In the genomic region with DNA sequence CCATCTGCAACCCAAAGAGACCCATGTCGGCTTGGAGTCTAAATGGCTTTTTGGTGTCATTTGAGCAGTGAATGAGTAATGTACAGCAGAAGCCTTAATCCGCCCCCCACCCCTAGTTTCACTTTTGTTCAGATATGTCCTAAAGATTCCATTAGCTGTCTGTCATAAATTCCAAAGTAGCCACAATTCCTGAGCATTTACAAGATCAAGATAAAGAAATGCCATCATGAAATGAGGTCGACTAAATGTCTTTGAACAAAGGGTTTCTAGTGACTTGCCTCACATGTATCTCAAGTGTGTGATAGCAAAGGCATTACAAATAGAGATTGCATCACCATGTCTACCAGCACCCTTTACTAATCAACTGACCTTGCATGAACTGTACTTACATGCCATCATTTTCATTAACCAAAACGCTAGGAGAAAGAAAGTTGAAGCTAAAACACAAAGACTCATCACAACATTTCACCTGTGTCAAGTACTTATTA, we compare ENCODE assay signal across 10 cellular contexts.
DNase-seq lines count a peak whose midpoint lies in the region; ATAC-seq, FAIRE-seq and TF ChIP-seq lines count a peak whose summit lies in the region.
"Had no signal": no experiment of that assay in that cellular context is flagged by ENCODE, and none has a peak within 500 bp of the region (broad histone marks: within the 10 kb centered on the region; RNA-seq: fewer than 3 reads in every experiment).

No MANE protein-coding gene starts in this region.

- POLR2A ChIA-PET in PC-3 (lab: Charles Lee; ENCODE audit: unreplicated experiment) = interaction anchor here (0.6 kb wide), 1 partner anchor 77 kb away, joined by 3 read pairs; no protein-coding TSS in a partner anchor
- POLR2A ChIA-PET in activated CD4-positive, alpha-beta memory T cell treated with anti-CD3 and anti-CD28 coated beads for 36 hours (lab: Charles Lee) = no interaction called here

- H3K9me3 ChIP-seq in PC-3 (ENCODE audit: low read length) (no peaks in the 10 kb centered on the region), esophagus muscularis mucosa (no peaks in the 10 kb centered on the region), pancreas (no peaks in the 10 kb centered on the region)

- H3K9me3 Mint-ChIP-seq in activated CD4-positive, alpha-beta memory T cell treated with anti-CD3 and anti-CD28 coated beads for 36 hours = no peaks in the 10 kb centered on the region

- H3K4me1 ChIP-seq in PC-3 (ENCODE audit: insufficient read depth, low read length) (peaks cover 66% of the 10 kb centered on the region), esophagus muscularis mucosa (peaks cover 38 to 43% (median 41%) of the 10 kb centered on the region in 4 donors), pancreas (peaks cover 54 to 58% (median 56%) of the 10 kb centered on the region in 3 donors)

- TF ChIP-seq POLR2A in esophagus muscularis mucosa (IDR thresholded peaks at IDR 0.05; ENCODE audit: low read depth) (no peak), lower leg skin (IDR thresholded peaks at IDR 0.05) (no peak)

- TF ChIP-seq CTCF in PC-3 (conservative IDR thresholded peaks at IDR 0.05; ENCODE audit: low read depth, low read length) (no peak), esophagus muscularis mucosa (IDR thresholded peaks at IDR 0.05) (no peak), pancreas (IDR thresholded peaks at IDR 0.05) (no peak), lower leg skin (IDR thresholded peaks at IDR 0.05) (no peak)

- TF ChIP-seq EP300 in esophagus muscularis mucosa (IDR thresholded peaks at IDR 0.05) = no peak

- no peak overlapping the region for H3K9ac ChIP-seq in PC-3 (ENCODE audit: low read length)

- no peaks in the 10 kb centered on the region for H3K27me3 Mint-ChIP-seq in activated CD4-positive, alpha-beta memory T cell treated with anti-CD3 and anti-CD28 coated beads for 36 hours
- H3K27me3 Mint-ChIP-seq: activated naive CD8-positive, alpha-beta T cell had no signal

- 0 out of 2 replicates have a peak overlapping the region, but pooled peaks have one; percentile 1 for H3K4me3 ChIP-seq in PC-3 (ENCODE audit: low read length)
- no peak overlapping the region for H3K4me3 ChIP-seq in esophagus muscularis mucosa
- no peak overlapping the region for H3K4me3 ChIP-seq in pancreas
- no peak overlapping the region for H3K4me3 ChIP-seq in lower leg skin (ENCODE audit: low read depth, poor library complexity, severe bottlenecking)

- FAIRE-seq in pancreas (lab: Jason Lieb, UNC) = no peak

- peaks cover 16% of the 10 kb centered on the region for H3K4me1 Mint-ChIP-seq in activated CD4-positive, alpha-beta memory T cell treated with anti-CD3 and anti-CD28 coated beads for 36 hours (ENCODE audit: low read depth)

- ATAC-seq in PC-3 = peak; percentile 44
- peak; percentile 36 to 49 (median 40) for ATAC-seq in pancreas
- no peak for ATAC-seq in HG03039 (IDR thresholded peaks at IDR 0.05; ENCODE audit: unreplicated experiment)
- ATAC-seq in HG02938 (IDR thresholded peaks at IDR 0.05; ENCODE audit: unreplicated experiment) = no peak

- no TSS peak for BruUV-seq in PC-3 (replicated peaks; lab: Mats Ljungman, UMichigan)

- H3K27ac Mint-ChIP-seq in activated CD4-positive, alpha-beta memory T cell treated with anti-CD3 and anti-CD28 coated beads for 36 hours = no peak overlapping the region
- H3K27ac Mint-ChIP-seq: activated naive CD8-positive, alpha-beta T cell had no signal

- H3K27me3 ChIP-seq in PC-3 (ENCODE audit: low read length) = no peaks in the 10 kb centered on the region
- H3K27me3 ChIP-seq in esophagus muscularis mucosa = no peaks in the 10 kb centered on the region
- no peaks in the 10 kb centered on the region for H3K27me3 ChIP-seq in pancreas

- CTCF ChIA-PET in PC-3 (lab: Charles Lee) = interaction anchor here (0.7 to 1.2 kb wide), 2 partner anchors 116 to 125 kb away, joined by 4 read pairs; no protein-coding TSS in a partner anchor
- CTCF ChIA-PET in activated CD4-positive, alpha-beta memory T cell treated with anti-CD3 and anti-CD28 coated beads for 36 hours (lab: Charles Lee) = no interaction called here

- H3K27ac ChIP-seq in PC-3 (ENCODE audit: low read length) = peak overlapping the region; percentile 69
- peak overlapping the region in 1 of 4 donors; percentile 27 for H3K27ac ChIP-seq in esophagus muscularis mucosa (replicated peaks in 1 of 4)
- H3K27ac ChIP-seq in pancreas = peak overlapping the region; percentile 16 to 85 (median 64)

- no peaks in the 10 kb centered on the region for H3K36me3 Mint-ChIP-seq in activated CD4-positive, alpha-beta memory T cell treated with anti-CD3 and anti-CD28 coated beads for 36 hours

- intact Hi-C loops in PC-3 (cut with micrococcal nuclease) (loop anchor here (1.0 kb wide), 1 partner anchor 12 kb away; no protein-coding TSS in a partner anchor), esophagus muscularis mucosa (cut with DNase I) (loop anchor here (5.0 kb wide), 1 partner anchor 127 kb away; no protein-coding TSS in a partner anchor), pancreas (cut with DNase I) (no loop called here), lower leg skin (cut with DNase I; ENCODE audit: low total_unique reads) (no loop called here)
- intact Hi-C loops in activated CD4-positive, alpha-beta memory T cell treated with anti-CD3 and anti-CD28 coated beads for 36 hours (cut with micrococcal nuclease) = no loop called here

- no peak overlapping the region for H3K4me3 Mint-ChIP-seq in activated CD4-positive, alpha-beta memory T cell treated with anti-CD3 and anti-CD28 coated beads for 36 hours
- H3K4me3 Mint-ChIP-seq: activated naive CD8-positive, alpha-beta T cell had no signal

- H3K4me2 ChIP-seq in PC-3 (ENCODE audit: low read length) = peak overlapping the region; percentile 59

- H3F3A ChIP-seq in PC-3 (ENCODE audit: low read length, unreplicated experiment) = peaks cover 4% of the 10 kb centered on the region

- no peaks in the 10 kb centered on the region for H3K9me2 ChIP-seq in PC-3 (replicated peaks; ENCODE audit: low read length)

- H4K20me1 ChIP-seq in PC-3 (ENCODE audit: low read length) = no peaks in the 10 kb centered on the region

- 0 out of 2 replicates have a peak, but pooled peaks cover 5% of the 10 kb centered on the region for H3K79me2 ChIP-seq in PC-3 (ENCODE audit: low read length)

- DNase-seq in GM04504 (ENCODE audit: low read depth) = peak; percentile 54
- peak; percentile 98 for DNase-seq in PC-3
- DNase-seq in esophagus muscularis mucosa (ENCODE audit: extremely low spot score) = peak; percentile 74
- no peak for DNase-seq in pancreas
- no peak for DNase-seq in activated CD4-positive, alpha-beta memory T cell treated with anti-CD3 and anti-CD28 coated beads for 36 hours
- no peak for DNase-seq in lower leg skin (ENCODE audit: low spot score in 2 of 2)
- DNase-seq: left cardiac atrium had no signal

- WGBS in esophagus muscularis mucosa = 56% methylated on average over 4 of the region's 4 CpGs
- WGBS in pancreas, 2 donors = 13 to 14% methylated on average over 4 of the region's 4 CpGs
- 55 to 56% methylated on average over 4 of the region's 4 CpGs for WGBS in lower leg skin, 2 donors

- H2AFZ ChIP-seq in PC-3 (ENCODE audit: low read length) = no peak overlapping the region

- no peaks in the 10 kb centered on the region for H3K36me3 ChIP-seq in PC-3 (ENCODE audit: low read depth, low read length)
- no peaks in the 10 kb centered on the region for H3K36me3 ChIP-seq in esophagus muscularis mucosa
- H3K36me3 ChIP-seq in pancreas = no peaks in the 10 kb centered on the region

Comparison
In these comparisons a context has a peak if more than half of its experiments do, and no peak if none do; other contexts are left out.
1. DNase-seq: peak in GM04504 (single experiment), PC-3 (single experiment) and esophagus muscularis mucosa (single experiment); none in pancreas (0 of 6), activated CD4-positive, alpha-beta memory T cell treated with anti-CD3 and anti-CD28 coated beads for 36 hours (single experiment) and lower leg skin (0 of 2).
2. ATAC-seq: peak in PC-3 (single experiment) and pancreas (4 of 4); none in HG03039 (single experiment) and HG02938 (single experiment).
3. intact Hi-C loops: an anchor here in PC-3 (1.0 kb wide) and esophagus muscularis mucosa (5.0 kb wide); none called in pancreas, activated CD4-positive, alpha-beta memory T cell treated with anti-CD3 and anti-CD28 coated beads for 36 hours and lower leg skin.